ENCODE assay signal across 8 cellular contexts in the genomic region with DNA sequence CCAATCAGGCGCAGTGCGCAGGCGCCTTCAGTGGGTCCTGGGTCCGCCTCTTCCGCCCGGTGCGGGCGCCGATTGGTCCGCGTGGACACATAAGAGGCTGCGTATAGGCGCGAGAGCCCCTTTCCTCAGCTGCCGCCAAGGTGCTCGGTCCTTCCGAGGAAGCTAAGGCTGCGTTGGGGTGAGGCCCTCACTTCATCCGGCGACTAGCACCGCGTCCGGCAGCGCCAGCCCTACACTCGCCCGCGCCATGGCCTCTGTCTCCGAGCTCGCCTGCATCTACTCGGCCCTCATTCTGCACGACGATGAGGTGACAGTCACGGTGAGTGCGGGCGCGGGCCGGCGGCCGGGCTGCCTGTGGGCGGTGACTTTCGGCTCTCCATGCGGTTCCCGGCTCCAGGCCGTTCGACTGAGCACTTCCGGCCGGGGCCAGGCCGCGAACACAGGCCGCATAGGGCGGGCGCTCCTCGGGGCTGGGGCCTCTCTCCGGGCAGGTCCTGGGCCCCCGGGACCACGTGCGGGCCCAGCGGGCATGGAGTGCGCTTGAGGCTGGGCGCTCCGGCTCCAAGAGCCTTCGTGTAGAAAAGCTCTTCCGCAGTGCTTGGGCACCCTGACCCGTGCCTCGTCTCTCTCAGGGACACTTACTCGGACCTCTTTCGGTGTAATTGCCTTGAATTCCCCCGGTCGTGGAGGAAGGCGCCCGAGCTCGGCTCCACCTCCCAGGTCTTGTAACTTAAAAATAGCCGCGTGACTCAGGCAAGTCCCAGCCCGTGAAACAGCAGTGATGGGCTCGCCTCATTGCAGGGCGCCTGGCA. TPM values are rescaled to one million over a fixed set of nuclear protein-coding genes. Genes with fewer than 3 reads are reported as not detected.
DNase-seq lines count a peak whose midpoint lies in the region; ATAC-seq and TF ChIP-seq lines count a peak whose summit lies in the region.

TSS of gene RPLP1 (plus strand) at position 117 of the 812 bp plus-strand sequence. CDS start at position 248, 131 bp downstream.

- TF ChIP-seq CTCF in GM10248 (IDR thresholded peaks at IDR 0.05; ENCODE audit: control extremely low read depth, extremely low read depth, low read depth, missing control alignments): no peak
- TF ChIP-seq CTCF in SU-DHL-6 (IDR thresholded peaks at IDR 0.05; ENCODE audit: insufficient read depth, low read length, poor library complexity, severe bottlenecking): no peak
- peak in 1 of 3 donors; percentile 18 for TF ChIP-seq CTCF in ovary (IDR thresholded peaks at IDR 0.05)
- no peak for TF ChIP-seq CTCF in thyroid gland (IDR thresholded peaks at IDR 0.05)

- peak within 1 kb of the TSS; percentile 95 for H3K4me2 ChIP-seq in SU-DHL-6 (ENCODE audit: low read depth, low read length, poor library complexity, severe bottlenecking)

- H3K27me3 ChIP-seq in SU-DHL-6 (ENCODE audit: low read length) (no peaks in the 10 kb centered on the region), ovary (no peaks in the 10 kb centered on the region), thyroid gland (no peaks in the 10 kb centered on the region)

- H3K4me3 ChIP-seq in SU-DHL-6 (ENCODE audit: insufficient read depth, low read length, poor library complexity, severe bottlenecking) (peak within 1 kb of the TSS; percentile 91), ovary (peak within 1 kb of the TSS; percentile 94), thyroid gland (replicated peaks in 1 of 3) (peak within 1 kb of the TSS; percentile 75 to 99 (median 96))

- H3K9me3 Mint-ChIP-seq in activated naive CD8-positive, alpha-beta T cell treated with anti-CD3 and anti-CD28 coated beads, Interleukin-2, amount 10 ng/mL, durations not matched to agents 7 days and 5 days: no peaks in the 10 kb centered on the region

- peaks cover 35% of the 10 kb centered on the region for H4K20me1 ChIP-seq in SU-DHL-6 (ENCODE audit: low read depth, low read length)

- peak within 1 kb of the TSS; percentile 87 for H2AFZ ChIP-seq in SU-DHL-6 (ENCODE audit: low read depth, low read length, severe bottlenecking)

- H3K9me3 ChIP-seq in SU-DHL-6 (ENCODE audit: insufficient read depth, low read length) (no peaks in the 10 kb centered on the region), ovary (no peaks in the 10 kb centered on the region), thyroid gland (no peaks in the 10 kb centered on the region)

- POLR2A ChIA-PET in GM10248 (lab: Yijun Ruan, JAX): interaction anchor here (0.7 to 3.7 kb wide), 11 partner anchors 10 to 658 kb away, joined by 3 to 49 read pairs (median 6); partner anchors contain the start of gene KIF23
- POLR2A ChIA-PET in activated naive CD8-positive, alpha-beta T cell treated with anti-CD3 and anti-CD28 coated beads, Interleukin-2, amount 10 ng/mL, durations not matched to agents 7 days and 5 days (lab: Charles Lee): interaction anchor here (0.5 to 4.4 kb wide), 25 partner anchors 10 to 1906 kb away, joined by 3 to 134 read pairs (median 5); partner anchors contain the start of genes GLCE, KIF23 and TLE3

- peak within 1 kb of the TSS; percentile 100 for H3K4me3 Mint-ChIP-seq in activated naive CD8-positive, alpha-beta T cell treated with anti-CD3 and anti-CD28 coated beads, Interleukin-2, amount 10 ng/mL, durations not matched to agents 7 days and 5 days

- no peaks in the 10 kb centered on the region for H3K9me2 ChIP-seq in SU-DHL-6 (replicated peaks; ENCODE audit: insufficient read depth, low read length)

- peak; percentile 80 for TF ChIP-seq POLR2A in ovary (IDR thresholded peaks at IDR 0.05)
- peak in 1 of 2 donors; percentile 98 for TF ChIP-seq POLR2A in thyroid gland (IDR thresholded peaks at IDR 0.05)

- CTCF ChIA-PET in GM10248 (lab: Yijun Ruan, JAX): interaction anchor here (1.1 to 4.4 kb wide), 11 partner anchors 10 to 45 kb away, joined by 3 to 47 read pairs (median 5); no protein-coding TSS in a partner anchor

- H3K4me1 ChIP-seq in ovary (ENCODE audit: insufficient read depth): peaks cover 11% of the 10 kb centered on the region
- H3K4me1 ChIP-seq in thyroid gland: peaks cover 11 to 26% of the 10 kb centered on the region in 2 donors

- peak within 1 kb of the TSS; percentile 92 for H3K9ac ChIP-seq in SU-DHL-6 (ENCODE audit: low read length)

- H3K4me1 Mint-ChIP-seq in activated naive CD8-positive, alpha-beta T cell treated with anti-CD3 and anti-CD28 coated beads, Interleukin-2, amount 10 ng/mL, durations not matched to agents 7 days and 5 days: peaks cover 31% of the 10 kb centered on the region

- intact Hi-C loops in head of caudate nucleus (cut with DNase I) (no loop called here), ovary (cut with DNase I) (no loop called here), thyroid gland (cut with DNase I) (no loop called here)

- ATAC-seq in HG02571 (IDR thresholded peaks at IDR 0.05; ENCODE audit: unreplicated experiment): peak; percentile 77
- ATAC-seq in activated naive CD8-positive, alpha-beta T cell treated with anti-CD3 and anti-CD28 coated beads, Interleukin-2, amount 10 ng/mL, durations not matched to agents 7 days and 5 days (ENCODE audit: low read depth): peak; percentile 89

- TF ChIP-seq EP300 in ovary (IDR thresholded peaks at IDR 0.05): no peak

- 0% methylated on average over 34 to 77 of the region's 77 CpGs for WGBS in ovary, 3 donors
- 0 to 3% methylated on average over 14 to 46 of the region's 77 CpGs for WGBS in thyroid gland, 2 donors

- peaks cover 36% of the 10 kb centered on the region for H3K36me3 ChIP-seq in SU-DHL-6 (ENCODE audit: low read length)
- no peaks in the 10 kb centered on the region for H3K36me3 ChIP-seq in ovary
- H3K36me3 ChIP-seq in thyroid gland: peaks cover 14 to 15% of the 10 kb centered on the region in 2 donors

- peaks cover 37% of the 10 kb centered on the region for H3K36me3 Mint-ChIP-seq in activated naive CD8-positive, alpha-beta T cell treated with anti-CD3 and anti-CD28 coated beads, Interleukin-2, amount 10 ng/mL, durations not matched to agents 7 days and 5 days

- peaks cover 69% of the 10 kb centered on the region for H3F3A ChIP-seq in SU-DHL-6 (ENCODE audit: insufficient read depth)

- H3K27ac ChIP-seq in SU-DHL-6 (ENCODE audit: low read depth, low read length) (peak within 1 kb of the TSS; percentile 93), ovary (peak within 1 kb of the TSS; percentile 76 to 79), thyroid gland (peak within 1 kb of the TSS; percentile 81 to 91 (median 89))

- H3K79me2 ChIP-seq in SU-DHL-6 (ENCODE audit: insufficient read depth, low read length): peaks cover 31% of the 10 kb centered on the region

- H3K27ac Mint-ChIP-seq in activated naive CD8-positive, alpha-beta T cell treated with anti-CD3 and anti-CD28 coated beads, Interleukin-2, amount 10 ng/mL, durations not matched to agents 7 days and 5 days: peak within 1 kb of the TSS; percentile 100

- DNase-seq in GM10248 (ENCODE audit: extremely low spot score) (peak; percentile 95), NCI-H1092 (lab: John Stamatoyannopoulos, UW) (peak; percentile 88), head of caudate nucleus (peak; percentile 93 to 99 (median 97)), ovary (peak; percentile 96 to 98 (median 97)), thyroid gland (peak; percentile 96 to 97)
- peak; percentile 97 for DNase-seq in activated naive CD8-positive, alpha-beta T cell treated with anti-CD3 and anti-CD28 coated beads, Interleukin-2, amount 10 ng/mL, durations not matched to agents 7 days and 5 days

- H3K27me3 Mint-ChIP-seq in activated naive CD8-positive, alpha-beta T cell treated with anti-CD3 and anti-CD28 coated beads, Interleukin-2, amount 10 ng/mL, durations not matched to agents 7 days and 5 days: no peaks in the 10 kb centered on the region

RNA-seq across cellular contexts. Expression of gene RPLP1, which starts in this region (rescaled TPM):
- total RNA-seq in activated naive CD8-positive, alpha-beta T cell treated with anti-CD3 and anti-CD28 coated beads, Interleukin-2, amount 10 ng/mL, durations not matched to agents 7 days and 5 days: 1,000 to 10,000 TPM; 1,785 to 1,910 TPM
- total RNA-seq in ovary (1,000 to 10,000 TPM; 1,153 to 3,255 (median 2,526) TPM), thyroid gland (1,000 to 10,000 TPM in 1 of 4 donors, 100 to 1,000 TPM in 3; 401 to 2,289 (median 606) TPM)
- polyA plus RNA-seq in ovary: 1,000 to 10,000 TPM in 1 of 2 donors, 100 to 1,000 TPM in 1; 175 to 2,320 TPM

Comparison
In these comparisons a context has a peak if more than half of its experiments do, and no peak if none do; other contexts are left out.
1. Peak in every context shown above with its lines: DNase-seq, ATAC-seq, H3K4me3 ChIP-seq and H3K27ac ChIP-seq.